In the genomic region with DNA sequence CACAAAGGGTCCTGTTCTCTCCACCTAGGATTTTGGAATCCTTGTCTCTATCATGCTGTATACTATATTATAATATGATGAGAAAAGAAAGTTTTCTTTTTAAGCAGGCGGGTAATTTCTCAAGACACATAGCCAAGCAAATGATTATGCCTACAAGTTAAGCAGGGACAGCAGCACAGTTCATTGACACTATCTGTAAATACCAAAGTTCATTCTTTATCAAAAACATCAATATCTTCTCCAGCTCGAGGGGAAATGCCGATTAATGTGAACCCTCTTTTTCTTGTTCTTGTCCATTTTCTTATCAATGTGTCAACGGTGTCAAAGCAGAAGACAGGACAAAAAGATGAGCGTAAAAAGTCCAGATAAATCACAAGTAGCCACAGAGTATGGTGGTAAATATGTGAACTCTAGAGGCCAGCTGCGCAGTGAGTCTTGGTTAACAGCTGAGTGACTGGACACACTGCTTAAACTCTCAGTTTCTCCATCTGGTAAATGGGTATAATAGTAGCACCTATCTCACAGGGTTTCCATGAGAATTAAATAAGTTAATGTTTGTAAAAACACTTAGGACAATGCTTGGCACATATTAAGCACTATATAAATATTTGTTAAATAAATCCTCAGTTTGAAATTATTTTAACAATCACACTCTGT, we compare ENCODE assay signal across 21 cellular contexts. TPM values are rescaled to one million over a fixed set of nuclear protein-coding genes. Genes with fewer than 3 reads are reported as not detected.
DNase-seq lines count a peak whose midpoint lies in the region; ATAC-seq, FAIRE-seq and TF ChIP-seq lines count a peak whose summit lies in the region.
"Had no signal": no experiment of that assay in that cellular context is flagged by ENCODE, and none has a peak within 500 bp of the region (broad histone marks: within the 10 kb centered on the region; RNA-seq: fewer than 3 reads in every experiment).

No MANE protein-coding gene starts in this region.

- H3K4me1 Mint-ChIP-seq in CD4-positive, CD25-positive, alpha-beta regulatory T cell: peaks cover 16 to 47% (median 32%) of the 10 kb centered on the region in 4 donors
- H3K4me1 Mint-ChIP-seq in activated T-helper 2 cell treated with anti-CD3 and anti-CD28 coated beads, Interferon-gamma antibody, Interleukin-2, Interleukin-4, amounts not matched to agents 10 μg/mL and 5 μg/mL and 100 μg/mL, durations not matched to agents 14 hours and 24 hours and 36 hours (ENCODE audit: low read depth): peaks cover 43% of the 10 kb centered on the region

- POLR2A ChIA-PET in HEK293T (lab: Yijun Ruan, JAX): no interaction called here

- DNase-seq in CD4-positive, CD25-positive, alpha-beta regulatory T cell: no peak
- DNase-seq in activated T-helper 2 cell treated with anti-CD3 and anti-CD28 coated beads, Interferon-gamma antibody, Interleukin-2, Interleukin-4, amounts not matched to agents 10 μg/mL and 5 μg/mL and 100 μg/mL, durations not matched to agents 14 hours and 24 hours and 36 hours (ENCODE audit: low spot score): no peak
- no peak for DNase-seq in activated CD4-positive, CD25-positive, alpha-beta regulatory T cell treated with anti-CD3 and anti-CD28 coated beads, Interleukin-2, amount 50 U/mL, for 72 hours
- DNase-seq in HEK293T (ENCODE audit: extremely low spot score) (no peak), NCI-H1417 treated with DMSO at 0.1 percent for 48 hours (lab: John Stamatoyannopoulos, UW) (no peak), GM12892 (ENCODE audit: insufficient read length) (no peak)
- DNase-seq: activated T-cell treated with anti-CD3 and anti-CD28 coated beads, Interleukin-2, amount 50 U/mL, for 24 hours; adrenal gland; caudate nucleus; lower lobe of right lung; NCI-H1105; NCI-H526 treated with DMSO at 0.1 percent for 48 hours; SHP77 treated with DMSO at 0.1 percent for 48 hours had no signal

- peak overlapping the region; percentile 53 for H3K27ac ChIP-seq in CD4-positive, CD25-positive, alpha-beta regulatory T cell (ENCODE audit: insufficient read depth, low read length, poor library complexity, severe bottlenecking)
- H3K27ac ChIP-seq: adrenal gland, lower lobe of right lung had no signal

- CTCF ChIA-PET in HEK293T (lab: Yijun Ruan, JAX): no interaction called here

- H3K36me3 ChIP-seq in CD4-positive, CD25-positive, alpha-beta regulatory T cell (ENCODE audit: control insufficient read depth, insufficient read depth, low read length): no peaks in the 10 kb centered on the region
- H3K36me3 ChIP-seq: adrenal gland, lower lobe of right lung had no signal

- H3K9me3 Mint-ChIP-seq in CD4-positive, CD25-positive, alpha-beta regulatory T cell: peaks cover 0 to 3% (median 0%) of the 10 kb centered on the region in 7 donors
- no peaks in the 10 kb centered on the region for H3K9me3 Mint-ChIP-seq in activated T-helper 2 cell treated with anti-CD3 and anti-CD28 coated beads, Interferon-gamma antibody, Interleukin-2, Interleukin-4, amounts not matched to agents 10 μg/mL and 5 μg/mL and 100 μg/mL, durations not matched to agents 14 hours and 24 hours and 36 hours
- H3K9me3 Mint-ChIP-seq: activated T-cell treated with anti-CD3 and anti-CD28 coated beads, Interleukin-2, amount 50 U/mL, for 24 hours; IgD-negative memory B cell; immature natural killer cell; nephron had no signal

- intact Hi-C loops in activated T-helper 2 cell treated with anti-CD3 and anti-CD28 coated beads, Interferon-gamma antibody, Interleukin-2, Interleukin-4, amounts not matched to agents 10 μg/mL and 5 μg/mL and 100 μg/mL, durations not matched to agents 14 hours and 24 hours and 36 hours (cut with micrococcal nuclease): loop anchor here (1.0 to 10.0 kb wide), 2 partner anchors 8 to 717 kb away; partner anchors contain the start of gene PRKACB

- FAIRE-seq in GM12892 (lab: Jason Lieb, UNC): no peak

- ATAC-seq in CD4-positive, CD25-positive, alpha-beta regulatory T cell (ENCODE audit: low read depth in 2 of 2): no peak
- ATAC-seq in GM18498 (IDR thresholded peaks at IDR 0.05; ENCODE audit: unreplicated experiment) (peak; percentile 6), HG02938 (IDR thresholded peaks at IDR 0.05; ENCODE audit: unreplicated experiment) (peak; percentile 6)
- ATAC-seq: lower lobe of right lung had no signal

- no peaks in the 10 kb centered on the region for H3K9me3 ChIP-seq in CD4-positive, CD25-positive, alpha-beta regulatory T cell (ENCODE audit: control insufficient read depth in 2 of 2, low read length in 2 of 2)
- H3K9me3 ChIP-seq: adrenal gland, lower lobe of right lung had no signal

- H3K27me3 ChIP-seq in CD4-positive, CD25-positive, alpha-beta regulatory T cell (ENCODE audit: control insufficient read depth, insufficient read depth, low read length): no peaks in the 10 kb centered on the region
- H3K27me3 ChIP-seq: adrenal gland had no signal

- TF ChIP-seq POLR2A in GM12892 (IDR thresholded peaks at IDR 0.05; ENCODE audit: low read depth, low read length): no peak

- H3K27me3 Mint-ChIP-seq in CD4-positive, CD25-positive, alpha-beta regulatory T cell: peaks cover 5% of the 10 kb centered on the region
- peaks cover 13% of the 10 kb centered on the region for H3K27me3 Mint-ChIP-seq in activated T-helper 2 cell treated with anti-CD3 and anti-CD28 coated beads, Interferon-gamma antibody, Interleukin-2, Interleukin-4, amounts not matched to agents 10 μg/mL and 5 μg/mL and 100 μg/mL, durations not matched to agents 14 hours and 24 hours and 36 hours (ENCODE audit: low read depth)
- H3K27me3 Mint-ChIP-seq: IgD-negative memory B cell had no signal

- H3K4me3 Mint-ChIP-seq in CD4-positive, CD25-positive, alpha-beta regulatory T cell: peak overlapping the region in 2 of 4 donors; percentile 4 to 62
- H3K4me3 Mint-ChIP-seq in activated T-helper 2 cell treated with anti-CD3 and anti-CD28 coated beads, Interferon-gamma antibody, Interleukin-2, Interleukin-4, amounts not matched to agents 10 μg/mL and 5 μg/mL and 100 μg/mL, durations not matched to agents 14 hours and 24 hours and 36 hours (ENCODE audit: low read depth): peak overlapping the region; percentile 26
- H3K4me3 Mint-ChIP-seq: nephron had no signal

- peak overlapping the region in 2 of 3 donors; percentile 23 to 89 for H3K27ac Mint-ChIP-seq in CD4-positive, CD25-positive, alpha-beta regulatory T cell
- H3K27ac Mint-ChIP-seq in activated T-helper 2 cell treated with anti-CD3 and anti-CD28 coated beads, Interferon-gamma antibody, Interleukin-2, Interleukin-4, amounts not matched to agents 10 μg/mL and 5 μg/mL and 100 μg/mL, durations not matched to agents 14 hours and 24 hours and 36 hours: no peak overlapping the region
- H3K27ac Mint-ChIP-seq: nephron had no signal

- peaks cover 12% of the 10 kb centered on the region for H3K4me1 ChIP-seq in CD4-positive, CD25-positive, alpha-beta regulatory T cell (ENCODE audit: control insufficient read depth, insufficient read depth, low read length, poor library complexity, severe bottlenecking)
- H3K4me1 ChIP-seq: adrenal gland, lower lobe of right lung had no signal

- H3K36me3 Mint-ChIP-seq in CD4-positive, CD25-positive, alpha-beta regulatory T cell: no peaks in the 10 kb centered on the region
- H3K36me3 Mint-ChIP-seq in activated T-helper 2 cell treated with anti-CD3 and anti-CD28 coated beads, Interferon-gamma antibody, Interleukin-2, Interleukin-4, amounts not matched to agents 10 μg/mL and 5 μg/mL and 100 μg/mL, durations not matched to agents 14 hours and 24 hours and 36 hours (ENCODE audit: low read depth): no peaks in the 10 kb centered on the region
- H3K36me3 Mint-ChIP-seq: immature natural killer cell had no signal

- H3K4me3 ChIP-seq in CD4-positive, CD25-positive, alpha-beta regulatory T cell (ENCODE audit: low read depth, low read length): peak overlapping the region; percentile 61
- H3K4me3 ChIP-seq: adrenal gland, lower lobe of right lung, skin epidermis had no signal

TF ChIP-seq in HEK293T, 16 proteins besides CTCF, POLR2A, EP300 and RAD21:
- TF ChIP-seq ELF4 (IDR thresholded peaks at IDR 0.05): no peak
- TF ChIP-seq LEF1 (IDR thresholded peaks at IDR 0.05; ENCODE audit: borderline replicate concordance): no peak
- no peak for TF ChIP-seq FOXM1 (IDR thresholded peaks at IDR 0.05; ENCODE audit: borderline replicate concordance)
- TF ChIP-seq NFRKB (IDR thresholded peaks at IDR 0.05): no peak
- no peak for TF ChIP-seq TARDBP (IDR thresholded peaks at IDR 0.05)
- no peak for TF ChIP-seq L3MBTL2 (conservative IDR thresholded peaks at IDR 0.05)
- TF ChIP-seq FOXA1 (IDR thresholded peaks at IDR 0.05): no peak
- TF ChIP-seq ARNT (IDR thresholded peaks at IDR 0.05): no peak
- TF ChIP-seq ZNF384 (IDR thresholded peaks at IDR 0.05): no peak
- TF ChIP-seq SP1 (IDR thresholded peaks at IDR 0.05): no peak
- no peak for TF ChIP-seq PKNOX1 (IDR thresholded peaks at IDR 0.05)
- no peak for TF ChIP-seq BHLHE40 (IDR thresholded peaks at IDR 0.05; ENCODE audit: borderline replicate concordance)
- no peak for TF ChIP-seq SUZ12 (IDR thresholded peaks at IDR 0.05)
- TF ChIP-seq CTBP1 (IDR thresholded peaks at IDR 0.05; ENCODE audit: borderline replicate concordance): no peak
- no peak for TF ChIP-seq FOXK2 (IDR thresholded peaks at IDR 0.05)
- TF ChIP-seq HDGF (IDR thresholded peaks at IDR 0.05; ENCODE audit: borderline replicate concordance): no peak

RNA-seq across cellular contexts. Expression of gene LPAR3, which starts 30.9 kb away (rescaled TPM):
- 0.32 TPM for total RNA-seq in CD4-positive, CD25-positive, alpha-beta regulatory T cell
- polyA plus RNA-seq in CD4-positive, CD25-positive, alpha-beta regulatory T cell: not detected
- total RNA-seq in activated T-helper 2 cell treated with anti-CD3 and anti-CD28 coated beads, Interferon-gamma antibody, Interleukin-2, Interleukin-4, amounts not matched to agents 10 μg/mL and 5 μg/mL and 100 μg/mL, durations not matched to agents 14 hours and 24 hours and 36 hours: 0.11 TPM in 1 of 2 replicates, not detected in the other
- 0.08 TPM for polyA plus RNA-seq in GM12892 (2012; ENCODE audit: missing spikeins)
- total RNA-seq: OCI-LY7, posterior vena cava had no signal
- polyA plus RNA-seq: IgD-negative memory B cell had no signal

Comparison
In these comparisons a context has a peak if more than half of its experiments do, and no peak if none do; other contexts are left out.
1. ATAC-seq: peak in GM18498 (single experiment) and HG02938 (single experiment); none in CD4-positive, CD25-positive, alpha-beta regulatory T cell (0 of 2).